In the genomic region with DNA sequence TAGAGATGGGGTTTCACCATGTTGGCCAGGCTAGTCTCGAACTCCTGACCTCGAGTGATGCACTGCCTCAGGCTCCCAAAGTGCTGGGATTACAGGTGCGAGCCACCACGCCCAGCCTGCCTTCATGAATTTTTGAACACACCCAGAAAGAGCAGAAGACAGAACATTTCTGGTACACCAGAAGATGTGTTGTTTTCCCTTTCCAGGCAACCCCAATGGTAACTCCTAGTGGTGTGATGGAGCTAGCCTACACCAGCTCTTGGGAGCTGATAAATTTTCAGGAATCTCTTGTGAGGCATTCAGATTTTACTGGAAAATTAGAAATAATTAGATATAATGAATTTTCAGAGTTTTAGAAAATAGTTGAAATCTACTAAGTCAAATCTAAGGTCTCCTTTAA, we compare ENCODE assay signal across 8 cellular contexts. TPM values are rescaled to one million over a fixed set of nuclear protein-coding genes. Genes with fewer than 3 reads are reported as not detected.
DNase-seq lines count a peak whose midpoint lies in the region; ATAC-seq and TF ChIP-seq lines count a peak whose summit lies in the region.

No MANE protein-coding gene starts in this region.

- ATAC-seq in Panc1 (no peak), sciatic nerve (no peak)

- H3K36me3 ChIP-seq in Panc1 (ENCODE audit: control insufficient read depth, insufficient read depth, low read length) = no peaks in the 10 kb centered on the region; the same call in none of the 2 replicates
- H3K36me3 ChIP-seq in esophagus muscularis mucosa = no peaks in the 10 kb centered on the region
- no peaks in the 10 kb centered on the region for H3K36me3 ChIP-seq in skeletal muscle satellite cell (ENCODE audit: insufficient read depth, low read length)

- in situ Hi-C loops in Panc1 (cut with HindIII; ENCODE audit: low pct_unique_long_range_greater_than_20kb, low sequenced_read_pairs) = no loop called here

- DNase-seq in DMS53 (lab: John Stamatoyannopoulos, UW) (peak; percentile 38), DMS53 treated with DMSO at 0.1 percent for 48 hours (lab: John Stamatoyannopoulos, UW; ENCODE audit: unreplicated experiment) (no peak), Panc1 (ENCODE audit: low read depth, low spot score) (no peak), esophagus muscularis mucosa (ENCODE audit: extremely low spot score) (no peak), inferior parietal cortex (ENCODE audit: extremely low spot score) (no peak), erythroblast (lab: John Stamatoyannopoulos, UW) (no peak), sciatic nerve (ENCODE audit: low spot score) (no peak)

- BruUV-seq in Panc1 (replicated peaks; lab: Mats Ljungman, UMichigan) = TSS peak; percentile 90

- TF ChIP-seq POLR2A in esophagus muscularis mucosa (IDR thresholded peaks at IDR 0.05; ENCODE audit: low read depth) (no peak), erythroblast (IDR thresholded peaks at IDR 0.05; ENCODE audit: low read length) (no peak)

- H3K27ac ChIP-seq in Panc1 (ENCODE audit: low read length) = peak overlapping the region; percentile 98; the same call in 1 of the 2 replicates
- peak overlapping the region; percentile 95 to 98 (median 96) for H3K27ac ChIP-seq in esophagus muscularis mucosa (replicated peaks in 1 of 4)

- CTCF ChIA-PET in Panc1 (lab: Charles Lee) = interaction anchor here (0.5 kb wide), 1 partner anchor 103 kb away, joined by 3 read pairs; no protein-coding TSS in a partner anchor

- peak overlapping the region; percentile 95 for H3K9ac ChIP-seq in skeletal muscle satellite cell (ENCODE audit: low read depth, low read length)

- peak overlapping the region; percentile 98 for H3K4me2 ChIP-seq in skeletal muscle satellite cell (ENCODE audit: low read length)

- 96% methylated on average over 4 of the region's 4 CpGs for WGBS in esophagus muscularis mucosa

- H3K27me3 ChIP-seq in Panc1 (ENCODE audit: control insufficient read depth, insufficient read depth, low read length) (no peaks in the 10 kb centered on the region), esophagus muscularis mucosa (no peaks in the 10 kb centered on the region), skeletal muscle satellite cell (ENCODE audit: control insufficient read depth, insufficient read depth, low read length) (peaks cover 19% of the 10 kb centered on the region)

- H3K4me1 ChIP-seq in Panc1 (ENCODE audit: control insufficient read depth, insufficient read depth, low read length) (peaks cover 6% of the 10 kb centered on the region; the same call in 1 of the 2 replicates), esophagus muscularis mucosa (peaks cover 4 to 21% (median 13%) of the 10 kb centered on the region in 4 donors), skeletal muscle satellite cell (ENCODE audit: control insufficient read depth, insufficient read depth, low read length) (peaks cover 11% of the 10 kb centered on the region)

- H3K9me3 ChIP-seq in Panc1 (ENCODE audit: control insufficient read depth, insufficient read depth, low read depth, low read length) (no peaks in the 10 kb centered on the region), esophagus muscularis mucosa (no peaks in the 10 kb centered on the region), skeletal muscle satellite cell (replicated peaks; ENCODE audit: low read length) (no peaks in the 10 kb centered on the region)

- no peak for TF ChIP-seq EP300 in esophagus muscularis mucosa (IDR thresholded peaks at IDR 0.05)

- TF ChIP-seq CTCF in Panc1 (IDR thresholded peaks at IDR 0.05) = no peak
- TF ChIP-seq CTCF in esophagus muscularis mucosa (IDR thresholded peaks at IDR 0.05) = no peak

- intact Hi-C loops in Panc1 (cut with micrococcal nuclease; ENCODE audit: unreplicated experiment) = no loop called here
- intact Hi-C loops in esophagus muscularis mucosa (cut with DNase I) = loop anchor here (2.0 to 10.0 kb wide), 5 partner anchors 63 to 560 kb away; a partner anchor contains a TSS
- intact Hi-C loops in sciatic nerve (cut with DNase I) = no loop called here

- POLR2A ChIA-PET in Panc1 (lab: Charles Lee) = no interaction called here

- H3K4me3 ChIP-seq in Panc1 (ENCODE audit: low read depth in 2 of 2, low read length in 2 of 2) (peak overlapping the region in 1 of 2 experiments; percentile 70; a peak in 3 of 4 replicates), esophagus muscularis mucosa (peak overlapping the region; percentile 71 to 82 (median 79)), skeletal muscle satellite cell (ENCODE audit: low read length) (peak overlapping the region; percentile 96)

RNA-seq across cellular contexts. Expression of a gene that starts 0.9 kb away (rescaled TPM):
- total RNA-seq in Panc1 (2021; ENCODE audit: unreplicated experiment) (6.0 TPM), esophagus muscularis mucosa (10 to 100 TPM; 15.1 to 72.3 (median 22.6) TPM), sciatic nerve (75.8 TPM)
- polyA plus RNA-seq in Panc1 (2012; ENCODE audit: insufficient read length) = 0.78 TPM
- total RNA-seq in skeletal muscle satellite cell (2012; rRNA removed) = 6.8 and 7.6 TPM in 2 replicates
